ENCODE assay signal across 1 cellular context in the genomic region with DNA sequence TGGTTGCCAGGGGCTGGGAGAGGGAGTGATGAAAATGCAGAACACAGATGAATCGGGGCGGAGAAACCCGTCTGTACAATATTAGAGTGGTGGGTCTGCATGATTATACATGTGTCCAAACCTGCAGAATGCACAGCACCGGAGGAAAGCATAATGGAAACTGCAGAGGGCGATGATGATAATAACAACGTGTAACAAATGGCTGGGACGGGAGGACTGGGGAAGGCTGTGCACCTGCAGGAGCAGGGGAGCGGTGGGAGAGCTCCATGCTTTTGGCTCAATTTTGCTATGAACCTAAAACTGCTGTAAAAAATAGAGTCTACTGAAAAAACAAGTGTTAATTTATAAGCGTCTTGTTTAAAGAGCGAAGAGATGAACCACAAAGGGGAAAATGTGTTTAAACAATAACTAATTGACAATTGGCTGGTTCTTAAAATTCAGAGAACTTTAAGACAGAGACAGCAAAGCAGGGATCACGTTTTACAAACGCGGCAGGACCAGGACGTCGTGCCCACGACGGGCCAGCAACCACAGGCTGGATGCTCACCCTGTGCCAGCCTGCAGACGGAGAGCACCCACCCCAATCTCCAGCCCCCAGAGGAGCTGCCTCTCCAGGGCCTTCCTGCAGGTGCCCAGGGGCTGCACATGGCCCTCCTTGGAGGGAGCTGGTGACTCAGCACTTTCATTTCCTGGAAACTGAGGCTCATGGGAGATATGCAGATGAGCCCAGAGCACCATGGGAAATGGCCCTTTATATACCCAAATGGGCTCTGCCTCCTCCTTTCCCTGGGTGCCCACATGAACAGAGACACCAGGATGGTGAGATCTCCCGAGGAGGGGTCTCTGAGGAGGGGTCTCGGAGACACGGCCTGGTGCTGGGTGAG.
TF ChIP-seq lines count a peak whose summit lies in the region.

A gene with protein sequence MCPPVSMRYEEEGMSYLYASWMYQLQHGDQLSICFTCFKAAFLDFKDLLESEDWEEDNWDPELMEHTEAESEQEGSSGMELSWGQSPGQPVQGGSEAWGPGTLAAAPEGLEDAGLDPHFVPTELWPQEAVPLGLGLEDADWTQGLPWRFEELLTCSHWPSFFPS (plus strand): TSS at position 781 of the 884 bp plus-strand sequence. CDS start 2,904 bp downstream, outside the sequence.

TF ChIP-seq in SK-N-SH, 30 proteins besides CTCF, POLR2A, EP300 and RAD21 (continued from another document):
- TF ChIP-seq ZBTB33 (IDR thresholded peaks at IDR 0.05; ENCODE audit: borderline replicate concordance, low read depth) (no peak), REST (IDR thresholded peaks at IDR 0.05; ENCODE audit: low read depth, low read length) (no peak), FOSL2 (IDR thresholded peaks at IDR 0.05; ENCODE audit: borderline replicate concordance, low read depth) (no peak)
